In the genomic region with DNA sequence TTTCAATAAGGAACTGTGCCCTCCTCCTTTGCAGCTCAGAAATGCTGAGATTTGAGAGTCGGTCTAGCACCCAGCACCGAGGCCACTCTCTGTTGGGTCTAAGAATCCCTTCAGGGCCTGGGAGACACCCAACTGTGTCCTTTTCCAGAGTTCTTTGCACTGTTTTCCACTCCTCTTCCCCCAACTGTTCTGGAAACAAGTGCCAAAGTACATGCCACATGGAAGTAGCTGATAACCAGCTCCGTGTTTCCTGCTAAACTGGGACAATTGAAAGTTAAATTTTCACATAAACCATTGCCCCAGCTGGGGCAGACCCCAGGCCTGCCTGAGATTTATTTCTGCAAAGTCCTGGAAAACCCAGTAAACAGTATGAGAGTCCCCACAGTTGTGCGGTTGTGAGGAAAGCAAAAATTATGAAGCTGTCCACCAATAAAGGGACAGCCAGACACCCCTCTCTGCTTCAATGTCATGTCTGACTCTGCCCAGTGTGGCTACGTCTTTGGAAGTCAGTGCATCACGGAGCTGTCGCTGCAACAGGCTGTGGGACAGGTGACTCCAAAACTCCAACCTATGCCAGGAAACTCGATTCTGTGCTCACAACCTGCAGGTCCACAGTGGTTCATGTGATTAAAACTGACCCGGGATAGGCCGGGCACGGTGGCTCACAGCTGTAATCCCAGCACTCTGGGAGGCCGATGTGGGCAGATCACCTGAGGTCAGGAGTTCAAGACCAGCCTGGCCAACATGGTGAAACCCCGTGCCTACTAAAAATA, we compare ENCODE assay signal across 20 cellular contexts.
"Had no signal": no experiment of that assay in that cellular context is flagged by ENCODE, and none has a peak within 500 bp of the region (broad histone marks: within the 10 kb centered on the region; RNA-seq: fewer than 3 reads in every experiment).

No MANE protein-coding gene starts in this region.

- ATAC-seq: effector memory CD8-positive, alpha-beta T cell; foreskin keratinocyte; left cardiac atrium; stimulated activated naive B cell treated with anti-CD40 and anti-IgM and Interleukin-4, amounts not matched to agents 10 μg/mL and 1 μg/mL and 100 μg/mL, for 72 hours; stimulated activated naive CD8-positive, alpha-beta T cell treated with anti-CD3 and anti-CD28 coated beads, Interleukin-15, amount 100 ng/mL, for 72 hours; upper lobe of right lung had no signal

- H3K27ac Mint-ChIP-seq: effector memory CD8-positive, alpha-beta T cell; mesothelial cell of epicardium; nephron; progenitor cell of endocrine pancreas; stimulated activated naive B cell treated with anti-CD40 and anti-IgM and Interleukin-4, amounts not matched to agents 10 μg/mL and 1 μg/mL and 100 μg/mL, for 72 hours; stimulated activated naive CD8-positive, alpha-beta T cell treated with anti-CD3 and anti-CD28 coated beads, Interleukin-15, amount 100 ng/mL, for 72 hours had no signal

- H3K4me1 ChIP-seq: foreskin keratinocyte, upper lobe of right lung, vagina had no signal

- H3K9me3 Mint-ChIP-seq: effector memory CD8-positive, alpha-beta T cell; mesothelial cell of epicardium; nephron; stimulated activated naive CD8-positive, alpha-beta T cell treated with anti-CD3 and anti-CD28 coated beads, Interleukin-15, amount 100 ng/mL, for 72 hours had no signal

- FAIRE-seq: kidney had no signal

- DNase-seq: central memory CD4-positive, alpha-beta T cell; cortex of kidney; effector memory CD8-positive, alpha-beta T cell; foreskin keratinocyte; kidney; left cardiac atrium; ovary; stimulated activated CD4-positive, alpha-beta T cell treated with anti-CD3 and anti-CD28 coated beads, Interleukin-15, amount 100 ng/mL, for 24 hours; stimulated activated CD4-positive, alpha-beta T cell treated with anti-CD3 and anti-CD28 coated beads, Interleukin-2, amount 100 ng/mL, for 24 hours; stimulated activated CD4-positive, alpha-beta T cell treated with anti-CD3 and anti-CD28 coated beads, Interleukin-4, amount 100 ng/mL, for 4 hours; stimulated activated naive B cell treated with anti-CD40 and anti-IgM and Interleukin-4, amounts not matched to agents 10 μg/mL and 1 μg/mL and 100 μg/mL, for 72 hours; stimulated activated naive CD8-positive, alpha-beta T cell treated with anti-CD3 and anti-CD28 coated beads, Interleukin-15, amount 100 ng/mL, for 72 hours; testis; upper lobe of right lung had no signal

- H3K4me3 Mint-ChIP-seq: effector memory CD8-positive, alpha-beta T cell; mesothelial cell of epicardium; nephron; stimulated activated naive B cell treated with anti-CD40 and anti-IgM and Interleukin-4, amounts not matched to agents 10 μg/mL and 1 μg/mL and 100 μg/mL, for 72 hours; stimulated activated naive CD8-positive, alpha-beta T cell treated with anti-CD3 and anti-CD28 coated beads, Interleukin-15, amount 100 ng/mL, for 72 hours had no signal

- H3K4me3 ChIP-seq: ovary, testis, tibial nerve, upper lobe of right lung, vagina had no signal

- H3K27ac ChIP-seq: foreskin keratinocyte, neutrophil, ovary, testis, tibial nerve, upper lobe of right lung, vagina had no signal

- H3K27me3 ChIP-seq: foreskin keratinocyte, ovary, testis, tibial nerve, upper lobe of right lung, vagina had no signal

- H3K4me1 Mint-ChIP-seq: stimulated activated naive CD8-positive, alpha-beta T cell treated with anti-CD3 and anti-CD28 coated beads, Interleukin-15, amount 100 ng/mL, for 72 hours had no signal

- H3K9me3 ChIP-seq: neutrophil, ovary, testis, tibial nerve, upper lobe of right lung, vagina had no signal

- H3K27me3 Mint-ChIP-seq: progenitor cell of endocrine pancreas had no signal

- H3K36me3 ChIP-seq: neutrophil, ovary, tibial nerve, upper lobe of right lung, vagina had no signal

- H3K36me3 Mint-ChIP-seq: mesothelial cell of epicardium; stimulated activated naive B cell treated with anti-CD40 and anti-IgM and Interleukin-4, amounts not matched to agents 10 μg/mL and 1 μg/mL and 100 μg/mL, for 72 hours had no signal
